In genomic region chr3:15313461-15313860, GRCh38 we compare ENCODE assay signal across 14 cellular contexts. TPM values are rescaled to one million over a fixed set of nuclear protein-coding genes. Genes with fewer than 3 reads are reported as not detected.
DNase-seq lines count a peak whose midpoint lies in the region; ATAC-seq, FAIRE-seq and TF ChIP-seq lines count a peak whose summit lies in the region.
"Had no signal": no experiment of that assay in that cellular context is flagged by ENCODE, and none has a peak within 500 bp of the region (broad histone marks: within the 10 kb centered on the region; RNA-seq: fewer than 3 reads in every experiment).

No MANE protein-coding gene starts in this region.

- no peaks in the 10 kb centered on the region for H3K9me3 ChIP-seq in naive thymus-derived CD4-positive, alpha-beta T cell (ENCODE audit: control insufficient read depth in 2 of 3, low read length in 3 of 3)
- H3K9me3 ChIP-seq in kidney (ENCODE audit: control insufficient read depth in 1 of 2, low read length in 2 of 2) (no peaks in the 10 kb centered on the region), endodermal cell (ENCODE audit: control insufficient read depth, low read length) (no peaks in the 10 kb centered on the region)
- H3K9me3 ChIP-seq: adrenal gland had no signal

- no peaks in the 10 kb centered on the region for H3K9me3 Mint-ChIP-seq in activated naive CD4-positive, alpha-beta T cell treated with anti-CD3 and anti-CD28 coated beads for 36 hours
- no peaks in the 10 kb centered on the region for H3K9me3 Mint-ChIP-seq in naive thymus-derived CD4-positive, alpha-beta T cell
- H3K9me3 Mint-ChIP-seq in endodermal cell: no peaks in the 10 kb centered on the region

- POLR2A ChIA-PET in naive thymus-derived CD4-positive, alpha-beta T cell (lab: Charles Lee): interaction anchor here (0.9 to 1.6 kb wide), 4 partner anchors 9 to 42 kb away, joined by 3 to 7 read pairs (median 4); no protein-coding TSS in a partner anchor

- ATAC-seq in naive thymus-derived CD4-positive, alpha-beta T cell: peak; percentile 78
- ATAC-seq in HG02678 (IDR thresholded peaks at IDR 0.05; ENCODE audit: unreplicated experiment) (no peak), GM21786 (IDR thresholded peaks at IDR 0.05; ENCODE audit: unreplicated experiment) (no peak)
- ATAC-seq: activated CD4-positive, CD25-positive, alpha-beta regulatory T cell treated with anti-CD3 and anti-CD28 coated beads, Interleukin-2, amount 50 U/mL, for 24 hours had no signal

- H3K27ac Mint-ChIP-seq in activated naive CD4-positive, alpha-beta T cell treated with anti-CD3 and anti-CD28 coated beads for 36 hours: no peak overlapping the region
- peak overlapping the region in 6 of 9 donors; percentile 9 to 64 (median 56) for H3K27ac Mint-ChIP-seq in naive thymus-derived CD4-positive, alpha-beta T cell
- H3K27ac Mint-ChIP-seq in endodermal cell: no peak overlapping the region

- H3K36me3 ChIP-seq in naive thymus-derived CD4-positive, alpha-beta T cell (ENCODE audit: control insufficient read depth in 2 of 3, insufficient read depth in 3 of 3, low read length in 3 of 3): peaks cover 0 to 6% (median 0%) of the 10 kb centered on the region in 3 experiments
- H3K36me3 ChIP-seq in kidney (ENCODE audit: control insufficient read depth in 1 of 2, insufficient read depth in 2 of 2, low read length in 2 of 2): peaks cover 0 to 4% of the 10 kb centered on the region in 2 donors
- H3K36me3 ChIP-seq in endodermal cell (ENCODE audit: control insufficient read depth, insufficient read depth, low read length): peaks cover 12% of the 10 kb centered on the region

- FAIRE-seq in kidney (lab: Jason Lieb, UNC): no peak
- FAIRE-seq: endothelial cell of umbilical vein, islet of Langerhans had no signal

- DNase-seq in activated naive CD4-positive, alpha-beta T cell treated with anti-CD3 and anti-CD28 coated beads for 36 hours: peak; percentile 36
- DNase-seq in activated naive CD4-positive, alpha-beta T cell treated with Interleukin-2 at 50 U/mL for 16 hours: no peak
- peak; percentile 89 for DNase-seq in NCI-H510A (lab: John Stamatoyannopoulos, UW)
- peak in 6 of 9 donors; percentile 25 to 59 (median 40) for DNase-seq in naive thymus-derived CD4-positive, alpha-beta T cell
- no peak for DNase-seq in kidney
- no peak for DNase-seq in endodermal cell
- DNase-seq: activated T-cell treated with anti-CD3 and anti-CD28 coated beads, Interleukin-2, amount 50 U/mL, for 1 hour; adrenal gland; NCI-H2081 had no signal

- 96 to 97% methylated on average over 4 of the region's 4 CpGs for WGBS in endodermal cell (ENCODE audit: insufficient coverage in 1 of 2, insufficient read length in 1 of 2), 2 experiments

- H3K4me3 Mint-ChIP-seq in activated naive CD4-positive, alpha-beta T cell treated with anti-CD3 and anti-CD28 coated beads for 36 hours: no peak overlapping the region
- peak overlapping the region in 7 of 10 donors; percentile 6 to 55 (median 29) for H3K4me3 Mint-ChIP-seq in naive thymus-derived CD4-positive, alpha-beta T cell
- no peak overlapping the region for H3K4me3 Mint-ChIP-seq in endodermal cell

- no peaks in the 10 kb centered on the region for H3K36me3 Mint-ChIP-seq in activated naive CD4-positive, alpha-beta T cell treated with anti-CD3 and anti-CD28 coated beads for 36 hours (ENCODE audit: low read depth)
- H3K36me3 Mint-ChIP-seq in naive thymus-derived CD4-positive, alpha-beta T cell: peaks cover 0 to 24% (median 12%) of the 10 kb centered on the region in 5 donors
- peaks cover 2% of the 10 kb centered on the region for H3K36me3 Mint-ChIP-seq in endodermal cell (ENCODE audit: low read depth)

- H3K4me3 ChIP-seq in naive thymus-derived CD4-positive, alpha-beta T cell (ENCODE audit: low read length): no peak overlapping the region
- H3K4me3 ChIP-seq in kidney (ENCODE audit: low read length in 2 of 2) (no peak overlapping the region), endodermal cell (ENCODE audit: low read length) (no peak overlapping the region)
- H3K4me3 ChIP-seq: adrenal gland had no signal

- intact Hi-C loops in activated naive CD4-positive, alpha-beta T cell treated with anti-CD3 and anti-CD28 coated beads for 36 hours (cut with micrococcal nuclease): loop anchor here (5.0 to 10.0 kb wide), 3 partner anchors 289 to 1211 kb away; partner anchors contain the start of genes BTD and HACL1
- intact Hi-C loops in naive thymus-derived CD4-positive, alpha-beta T cell (cut with micrococcal nuclease): loop anchor here in 1 of 2 donors (2.0 kb wide), 1 partner anchor 15 kb away; no protein-coding TSS in a partner anchor
- intact Hi-C loops in kidney (cut with DNase I): no loop called here

- peaks cover 58 to 62% of the 10 kb centered on the region in 2 donors for H3K4me1 ChIP-seq in naive thymus-derived CD4-positive, alpha-beta T cell (ENCODE audit: control insufficient read depth in 2 of 2, insufficient read depth in 2 of 2, low read length in 2 of 2)
- H3K4me1 ChIP-seq in kidney (ENCODE audit: control insufficient read depth in 1 of 2, insufficient read depth in 1 of 2, low read depth in 1 of 2, low read length in 2 of 2): peaks cover 30 to 40% of the 10 kb centered on the region in 2 donors
- H3K4me1 ChIP-seq in endodermal cell (ENCODE audit: control insufficient read depth, insufficient read depth, low read length): peaks cover 15% of the 10 kb centered on the region

- H3K9ac ChIP-seq in kidney (ENCODE audit: low read length in 2 of 2) (no peak overlapping the region), endodermal cell (ENCODE audit: extremely low read depth, low read length, poor library complexity, severe bottlenecking) (no peak overlapping the region)

- no peaks in the 10 kb centered on the region for H3K27me3 Mint-ChIP-seq in activated naive CD4-positive, alpha-beta T cell treated with anti-CD3 and anti-CD28 coated beads for 36 hours (ENCODE audit: low read depth)
- H3K27me3 Mint-ChIP-seq in naive thymus-derived CD4-positive, alpha-beta T cell: no peaks in the 10 kb centered on the region
- H3K27me3 Mint-ChIP-seq in endodermal cell (ENCODE audit: insufficient read depth): no peaks in the 10 kb centered on the region

- H3K27me3 ChIP-seq in naive thymus-derived CD4-positive, alpha-beta T cell (ENCODE audit: control insufficient read depth in 2 of 2, insufficient read depth in 2 of 2, low read length in 2 of 2): no peaks in the 10 kb centered on the region
- H3K27me3 ChIP-seq in endodermal cell (ENCODE audit: control insufficient read depth, insufficient read depth, low read length, poor library complexity, severe bottlenecking): no peaks in the 10 kb centered on the region
- H3K27me3 ChIP-seq: adrenal gland had no signal

- H3K4me1 Mint-ChIP-seq in activated naive CD4-positive, alpha-beta T cell treated with anti-CD3 and anti-CD28 coated beads for 36 hours (ENCODE audit: low read depth): peaks cover 75% of the 10 kb centered on the region
- H3K4me1 Mint-ChIP-seq in naive thymus-derived CD4-positive, alpha-beta T cell: peaks cover 42 to 93% (median 77%) of the 10 kb centered on the region in 7 donors
- H3K4me1 Mint-ChIP-seq in endodermal cell: peaks cover 49% of the 10 kb centered on the region

- no peak for TF ChIP-seq CTCF in kidney (IDR thresholded peaks at IDR 0.05; ENCODE audit: borderline replicate concordance, extremely low read depth, insufficient read depth)
- TF ChIP-seq CTCF in endodermal cell (conservative IDR thresholded peaks at IDR 0.05): no peak

- CTCF ChIA-PET in activated naive CD4-positive, alpha-beta T cell treated with anti-CD3 and anti-CD28 coated beads for 36 hours (lab: Charles Lee): no interaction called here
- CTCF ChIA-PET in naive thymus-derived CD4-positive, alpha-beta T cell (lab: Charles Lee): interaction anchor here (1.9 kb wide), 1 partner anchor 45 kb away, joined by 7 read pairs; no protein-coding TSS in a partner anchor

- no peak overlapping the region for H3K27ac ChIP-seq in naive thymus-derived CD4-positive, alpha-beta T cell (ENCODE audit: low read depth, low read length)
- H3K27ac ChIP-seq in kidney (ENCODE audit: low read depth in 2 of 2, low read length in 2 of 2) (peak overlapping the region in 1 of 2 donors; percentile 6), endodermal cell (ENCODE audit: low read depth, low read length) (no peak overlapping the region)

RNA-seq across cellular contexts. Expression of gene SH3BP5, which starts 18.9 kb away (rescaled TPM):
- total RNA-seq in activated naive CD4-positive, alpha-beta T cell treated with anti-CD3 and anti-CD28 coated beads for 36 hours: 1 to 10 TPM; 7.9 to 9.0 TPM
- total RNA-seq in naive thymus-derived CD4-positive, alpha-beta T cell: 10 to 100 TPM; 18.5 to 64.7 (median 39.5) TPM
- 10 to 100 TPM; 38.2 to 49.6 TPM for polyA plus RNA-seq in naive thymus-derived CD4-positive, alpha-beta T cell
- total RNA-seq in kidney (109 TPM), endodermal cell (10 to 100 TPM; 25.8 to 30.3 TPM)
- 39.1 TPM for polyA plus RNA-seq in kidney (ENCODE audit: insufficient read depth, low read depth, low replicate concordance)
- 12.5 TPM for polyA plus RNA-seq in endodermal cell (2013, experiment 1 of 2)
- 14.0 TPM for polyA plus RNA-seq in endodermal cell (2013, experiment 2 of 2)

Comparison
In these comparisons a context has a peak if more than half of its experiments do, and no peak if none do; other contexts are left out.
1. DNase-seq: peak in activated naive CD4-positive, alpha-beta T cell treated with anti-CD3 and anti-CD28 coated beads for 36 hours (single experiment), NCI-H510A (single experiment) and naive thymus-derived CD4-positive, alpha-beta T cell (6 of 9); none in activated naive CD4-positive, alpha-beta T cell treated with Interleukin-2 at 50 U/mL for 16 hours (single experiment), kidney (single experiment) and endodermal cell (single experiment).
2. H3K27ac Mint-ChIP-seq: peak in naive thymus-derived CD4-positive, alpha-beta T cell (6 of 9); none in activated naive CD4-positive, alpha-beta T cell treated with anti-CD3 and anti-CD28 coated beads for 36 hours (single experiment) and endodermal cell (single experiment).
3. H3K4me3 Mint-ChIP-seq: peak in naive thymus-derived CD4-positive, alpha-beta T cell (7 of 10); none in activated naive CD4-positive, alpha-beta T cell treated with anti-CD3 and anti-CD28 coated beads for 36 hours (single experiment) and endodermal cell (single experiment).